ENCODE assay signal across 9 cellular contexts in the genomic region with DNA sequence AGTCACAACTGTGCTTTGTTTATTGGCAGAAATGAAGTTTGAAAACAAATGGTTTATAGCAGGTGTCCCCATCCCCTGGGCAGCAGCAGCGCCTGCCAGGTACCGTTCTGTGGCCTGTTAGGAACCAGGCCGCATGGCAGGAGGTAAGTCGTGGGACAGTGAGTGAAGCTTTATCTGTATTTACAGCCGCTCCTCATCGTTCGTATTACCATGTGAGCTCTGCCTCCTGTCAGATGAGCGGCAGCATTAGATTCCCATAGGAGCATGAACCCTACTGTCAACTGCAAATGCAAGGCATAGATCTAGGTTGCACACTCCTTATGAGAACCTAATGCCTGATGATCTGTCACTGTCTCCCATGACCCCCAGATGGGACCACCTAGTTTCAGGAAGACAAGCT.
"Had no signal": no experiment of that assay in that cellular context is flagged by ENCODE, and none has a peak within 500 bp of the region (broad histone marks: within the 10 kb centered on the region; RNA-seq: fewer than 3 reads in every experiment).

No MANE protein-coding gene starts in this region.

- DNase-seq: GM23248, GOT3, H7, H9, HCEC 1CT, HFFc6 had no signal

- H3K27ac ChIP-seq: GM23248 had no signal

- H3K36me3 ChIP-seq: HAP-1 had no signal

- ATAC-seq: GM23338, HCT116 had no signal

- H3K9me3 ChIP-seq: HAP-1 had no signal

- H3K4me3 ChIP-seq: GM23248, GM23338, HAP-1 had no signal

- H3K4me1 ChIP-seq: HAP-1 had no signal
